In the genomic region with DNA sequence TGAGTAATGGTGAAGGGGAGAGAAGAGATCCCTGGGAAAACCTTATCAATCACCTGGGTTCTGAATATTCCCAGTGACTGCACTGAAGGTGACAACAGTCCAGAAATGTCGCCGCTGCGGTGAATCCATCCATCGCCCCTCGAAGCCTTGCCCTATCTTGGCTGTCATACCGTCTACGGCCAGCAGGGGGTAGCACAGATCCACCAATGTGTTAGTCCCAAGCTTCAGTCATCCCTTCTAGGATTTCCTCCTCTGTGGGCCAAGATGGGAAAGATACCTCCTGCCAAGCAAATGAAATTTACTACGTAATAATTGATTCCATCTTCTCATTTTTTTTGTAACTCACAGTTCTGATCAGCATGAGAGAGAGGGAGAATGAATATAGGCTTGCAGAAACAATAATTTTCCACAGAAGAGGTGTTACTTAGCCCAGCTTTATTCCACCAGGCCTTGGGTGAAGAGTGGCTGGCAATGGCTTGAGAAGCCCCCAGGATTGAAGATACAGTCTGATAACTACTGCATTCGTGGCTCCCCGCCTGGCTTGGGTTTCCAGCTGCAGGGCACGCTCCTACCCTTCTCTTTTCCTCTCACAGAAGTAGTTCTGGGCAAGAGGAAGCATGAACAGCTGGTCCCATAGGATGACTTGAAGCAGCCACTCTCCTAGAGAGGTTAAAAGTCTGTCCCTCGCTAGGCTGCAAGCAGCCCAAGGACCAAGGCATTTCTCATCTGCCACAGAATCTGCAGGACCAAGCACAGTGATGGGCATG, we compare ENCODE assay signal across 8 cellular contexts. TPM values are rescaled to one million over a fixed set of nuclear protein-coding genes. Genes with fewer than 3 reads are reported as not detected.
A peak's percentile ranks its signal among the peaks of the same experiment; 100 is the strongest.
DNase-seq lines count a peak whose midpoint lies in the region; ATAC-seq and TF ChIP-seq lines count a peak whose summit lies in the region.

No MANE protein-coding gene starts in this region.

- DNase-seq in GDM1 (lab: John Stamatoyannopoulos, UW) (peak; percentile 50), NCI-H1105 (lab: John Stamatoyannopoulos, UW) (peak; percentile 70), SKM-1 treated with dmso at 0.1 percent for 144 hours (lab: John Stamatoyannopoulos, UW; ENCODE audit: unreplicated experiment) (peak; percentile 52), globus pallidus (ENCODE audit: low spot score) (peak; percentile 61), pons (ENCODE audit: low spot score) (peak; percentile 84), uterus (peak; percentile 86 to 88)
- peak; percentile 85 for DNase-seq in activated naive CD4-positive, alpha-beta T cell treated with anti-CD3 and anti-CD28 coated beads, Interleukin-2, amount 50 U/mL, for 16 hours

- peak; percentile 87 to 99 (median 94) for TF ChIP-seq CTCF in uterus (IDR thresholded peaks at IDR 0.05)

- H3K36me3 ChIP-seq in uterus = no peaks in the 10 kb centered on the region

- no peak for TF ChIP-seq POLR2A in uterus (IDR thresholded peaks at IDR 0.05)

- H3K9me3 ChIP-seq in uterus = no peaks in the 10 kb centered on the region

- ATAC-seq in HG03378 (IDR thresholded peaks at IDR 0.05; ENCODE audit: unreplicated experiment) = no peak

- H3K27ac ChIP-seq in uterus = no peak overlapping the region

- intact Hi-C loops in uterus (cut with DNase I; ENCODE audit: low total_unique reads) = no loop called here

- no peak overlapping the region for H3K4me3 ChIP-seq in uterus

- H3K27me3 ChIP-seq in uterus = no peaks in the 10 kb centered on the region

- H3K4me1 ChIP-seq in uterus = peaks cover 0 to 6% of the 10 kb centered on the region in 2 donors

RNA-seq across cellular contexts. Expression of a gene that starts 2.6 kb away (rescaled TPM):
- 10 to 100 TPM in 1 of 4 donors, 1 to 10 TPM in 3; 2.6 to 12.3 (median 3.6) TPM for total RNA-seq in uterus

RNA-seq across cellular contexts. Expression of a gene that starts 42.8 kb away (rescaled TPM):
- total RNA-seq in uterus = not detected

RNA-seq across cellular contexts. Expression of a gene that starts 57.4 kb away (rescaled TPM):
- total RNA-seq in uterus = 10 to 100 TPM in 1 of 4 donors, 1 to 10 TPM in 2, not detected in 1; 3.0 to 11.6 (median 7.6) TPM
